Comparison of ENCODE assay signal across 1 cellular context in the genomic region with DNA sequence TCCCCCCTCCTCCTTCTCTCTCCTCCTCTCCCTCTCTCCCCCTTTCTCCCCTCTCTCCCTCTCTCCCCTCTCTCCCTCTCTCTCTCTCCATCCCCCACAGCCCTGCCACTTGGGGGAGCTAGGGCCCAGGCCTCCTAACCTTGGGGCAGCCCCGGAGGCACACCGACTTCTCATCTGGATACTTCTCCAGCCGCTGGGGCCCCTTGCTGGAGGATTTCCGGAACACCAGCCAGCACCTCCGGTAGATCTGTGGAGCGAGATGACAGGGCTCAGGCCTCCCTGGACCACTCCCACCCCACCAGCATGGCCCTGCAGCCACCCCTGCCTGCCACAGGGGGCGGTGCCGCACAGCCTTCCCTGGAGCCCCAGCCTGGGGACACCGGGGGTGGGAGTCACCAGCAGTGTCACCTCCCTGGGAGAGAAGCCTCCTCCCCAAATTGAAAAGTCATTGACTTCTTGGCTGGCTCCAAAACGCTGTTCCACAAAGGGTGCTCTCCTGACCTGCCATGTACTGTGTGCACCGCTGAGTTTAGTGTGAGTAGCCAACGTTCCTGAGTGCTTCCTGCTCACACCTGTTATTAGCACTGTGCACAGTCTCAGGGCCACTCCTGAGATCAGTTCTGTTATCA.
TF ChIP-seq lines count a peak whose summit lies in the region.

No MANE protein-coding gene starts in this region.

TF ChIP-seq in K562, 482 proteins besides CTCF, POLR2A, EP300 and RAD21 (continued from another document and continues in another):
- TF ChIP-seq, protein P1, sequence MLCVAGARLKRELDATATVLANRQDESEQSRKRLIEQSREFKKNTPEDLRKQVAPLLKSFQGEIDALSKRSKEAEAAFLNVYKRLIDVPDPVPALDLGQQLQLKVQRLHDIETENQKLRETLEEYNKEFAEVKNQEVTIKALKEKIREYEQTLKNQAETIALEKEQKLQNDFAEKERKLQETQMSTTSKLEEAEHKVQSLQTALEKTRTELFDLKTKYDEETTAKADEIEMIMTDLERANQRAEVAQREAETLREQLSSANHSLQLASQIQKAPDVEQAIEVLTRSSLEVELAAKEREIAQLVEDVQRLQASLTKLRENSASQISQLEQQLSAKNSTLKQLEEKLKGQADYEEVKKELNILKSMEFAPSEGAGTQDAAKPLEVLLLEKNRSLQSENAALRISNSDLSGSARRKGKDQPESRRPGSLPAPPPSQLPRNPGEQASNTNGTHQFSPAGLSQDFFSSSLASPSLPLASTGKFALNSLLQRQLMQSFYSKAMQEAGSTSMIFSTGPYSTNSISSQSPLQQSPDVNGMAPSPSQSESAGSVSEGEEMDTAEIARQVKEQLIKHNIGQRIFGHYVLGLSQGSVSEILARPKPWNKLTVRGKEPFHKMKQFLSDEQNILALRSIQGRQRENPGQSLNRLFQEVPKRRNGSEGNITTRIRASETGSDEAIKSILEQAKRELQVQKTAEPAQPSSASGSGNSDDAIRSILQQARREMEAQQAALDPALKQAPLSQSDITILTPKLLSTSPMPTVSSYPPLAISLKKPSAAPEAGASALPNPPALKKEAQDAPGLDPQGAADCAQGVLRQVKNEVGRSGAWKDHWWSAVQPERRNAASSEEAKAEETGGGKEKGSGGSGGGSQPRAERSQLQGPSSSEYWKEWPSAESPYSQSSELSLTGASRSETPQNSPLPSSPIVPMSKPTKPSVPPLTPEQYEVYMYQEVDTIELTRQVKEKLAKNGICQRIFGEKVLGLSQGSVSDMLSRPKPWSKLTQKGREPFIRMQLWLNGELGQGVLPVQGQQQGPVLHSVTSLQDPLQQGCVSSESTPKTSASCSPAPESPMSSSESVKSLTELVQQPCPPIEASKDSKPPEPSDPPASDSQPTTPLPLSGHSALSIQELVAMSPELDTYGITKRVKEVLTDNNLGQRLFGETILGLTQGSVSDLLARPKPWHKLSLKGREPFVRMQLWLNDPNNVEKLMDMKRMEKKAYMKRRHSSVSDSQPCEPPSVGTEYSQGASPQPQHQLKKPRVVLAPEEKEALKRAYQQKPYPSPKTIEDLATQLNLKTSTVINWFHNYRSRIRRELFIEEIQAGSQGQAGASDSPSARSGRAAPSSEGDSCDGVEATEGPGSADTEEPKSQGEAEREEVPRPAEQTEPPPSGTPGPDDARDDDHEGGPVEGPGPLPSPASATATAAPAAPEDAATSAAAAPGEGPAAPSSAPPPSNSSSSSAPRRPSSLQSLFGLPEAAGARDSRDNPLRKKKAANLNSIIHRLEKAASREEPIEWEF (CRISPR knock-in tag; IDR thresholded peaks at IDR 0.05), result no peak
- TF ChIP-seq SREBF1 (IDR thresholded peaks at IDR 0.05; ENCODE audit: borderline replicate concordance, low read depth, low read length) (no peak), CREB1 (IDR thresholded peaks at IDR 0.05) (no peak), CREB1 (CRISPR knock-in tag; IDR thresholded peaks at IDR 0.05) (peak; percentile 47; the same call in 1 of the 2 replicates), ZNF121 (CRISPR knock-in tag; conservative IDR thresholded peaks at IDR 0.05) (no peak), MAFG (tag; conservative IDR thresholded peaks at IDR 0.05) (no peak), NFE2 (IDR thresholded peaks at IDR 0.05; ENCODE audit: low read depth) (no peak; the same call in 1 of the 2 replicates), ZBTB17 (CRISPR knock-in tag; IDR thresholded peaks at IDR 0.05) (no peak), HDGF (IDR thresholded peaks at IDR 0.05) (no peak), ZNF143 (CRISPR knock-in tag; IDR thresholded peaks at IDR 0.05) (no peak), L3MBTL2 (IDR thresholded peaks at IDR 0.05) (no peak), MCM2 (IDR thresholded peaks at IDR 0.05; ENCODE audit: low read depth) (no peak), TBL1XR1 (IDR thresholded peaks at IDR 0.05; ENCODE audit: low read length in 2 of 2) (no peak), FOXM1 (IDR thresholded peaks at IDR 0.05; ENCODE audit: low read depth) (no peak), FOXM1 (CRISPR knock-in tag; IDR thresholded peaks at IDR 0.05; ENCODE audit: low read depth) (no peak)
- TF ChIP-seq, protein P2, sequence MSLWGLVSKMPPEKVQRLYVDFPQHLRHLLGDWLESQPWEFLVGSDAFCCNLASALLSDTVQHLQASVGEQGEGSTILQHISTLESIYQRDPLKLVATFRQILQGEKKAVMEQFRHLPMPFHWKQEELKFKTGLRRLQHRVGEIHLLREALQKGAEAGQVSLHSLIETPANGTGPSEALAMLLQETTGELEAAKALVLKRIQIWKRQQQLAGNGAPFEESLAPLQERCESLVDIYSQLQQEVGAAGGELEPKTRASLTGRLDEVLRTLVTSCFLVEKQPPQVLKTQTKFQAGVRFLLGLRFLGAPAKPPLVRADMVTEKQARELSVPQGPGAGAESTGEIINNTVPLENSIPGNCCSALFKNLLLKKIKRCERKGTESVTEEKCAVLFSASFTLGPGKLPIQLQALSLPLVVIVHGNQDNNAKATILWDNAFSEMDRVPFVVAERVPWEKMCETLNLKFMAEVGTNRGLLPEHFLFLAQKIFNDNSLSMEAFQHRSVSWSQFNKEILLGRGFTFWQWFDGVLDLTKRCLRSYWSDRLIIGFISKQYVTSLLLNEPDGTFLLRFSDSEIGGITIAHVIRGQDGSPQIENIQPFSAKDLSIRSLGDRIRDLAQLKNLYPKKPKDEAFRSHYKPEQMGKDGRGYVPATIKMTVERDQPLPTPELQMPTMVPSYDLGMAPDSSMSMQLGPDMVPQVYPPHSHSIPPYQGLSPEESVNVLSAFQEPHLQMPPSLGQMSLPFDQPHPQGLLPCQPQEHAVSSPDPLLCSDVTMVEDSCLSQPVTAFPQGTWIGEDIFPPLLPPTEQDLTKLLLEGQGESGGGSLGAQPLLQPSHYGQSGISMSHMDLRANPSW (CRISPR knock-in tag; IDR thresholded peaks at IDR 0.05), result no peak
- TF ChIP-seq, protein P3, sequence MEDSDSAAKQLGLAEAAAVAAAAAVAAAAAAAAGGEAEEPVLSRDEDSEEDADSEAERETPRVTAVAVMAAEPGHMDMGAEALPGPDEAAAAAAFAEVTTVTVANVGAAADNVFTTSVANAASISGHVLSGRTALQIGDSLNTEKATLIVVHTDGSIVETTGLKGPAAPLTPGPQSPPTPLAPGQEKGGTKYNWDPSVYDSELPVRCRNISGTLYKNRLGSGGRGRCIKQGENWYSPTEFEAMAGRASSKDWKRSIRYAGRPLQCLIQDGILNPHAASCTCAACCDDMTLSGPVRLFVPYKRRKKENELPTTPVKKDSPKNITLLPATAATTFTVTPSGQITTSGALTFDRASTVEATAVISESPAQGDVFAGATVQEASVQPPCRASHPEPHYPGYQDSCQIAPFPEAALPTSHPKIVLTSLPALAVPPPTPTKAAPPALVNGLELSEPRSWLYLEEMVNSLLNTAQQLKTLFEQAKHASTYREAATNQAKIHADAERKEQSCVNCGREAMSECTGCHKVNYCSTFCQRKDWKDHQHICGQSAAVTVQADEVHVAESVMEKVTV (CRISPR knock-in tag; IDR thresholded peaks at IDR 0.05), result 0 out of 2 replicates have a peak, but pooled peaks have one; percentile 13
- TF ChIP-seq, protein P4, sequence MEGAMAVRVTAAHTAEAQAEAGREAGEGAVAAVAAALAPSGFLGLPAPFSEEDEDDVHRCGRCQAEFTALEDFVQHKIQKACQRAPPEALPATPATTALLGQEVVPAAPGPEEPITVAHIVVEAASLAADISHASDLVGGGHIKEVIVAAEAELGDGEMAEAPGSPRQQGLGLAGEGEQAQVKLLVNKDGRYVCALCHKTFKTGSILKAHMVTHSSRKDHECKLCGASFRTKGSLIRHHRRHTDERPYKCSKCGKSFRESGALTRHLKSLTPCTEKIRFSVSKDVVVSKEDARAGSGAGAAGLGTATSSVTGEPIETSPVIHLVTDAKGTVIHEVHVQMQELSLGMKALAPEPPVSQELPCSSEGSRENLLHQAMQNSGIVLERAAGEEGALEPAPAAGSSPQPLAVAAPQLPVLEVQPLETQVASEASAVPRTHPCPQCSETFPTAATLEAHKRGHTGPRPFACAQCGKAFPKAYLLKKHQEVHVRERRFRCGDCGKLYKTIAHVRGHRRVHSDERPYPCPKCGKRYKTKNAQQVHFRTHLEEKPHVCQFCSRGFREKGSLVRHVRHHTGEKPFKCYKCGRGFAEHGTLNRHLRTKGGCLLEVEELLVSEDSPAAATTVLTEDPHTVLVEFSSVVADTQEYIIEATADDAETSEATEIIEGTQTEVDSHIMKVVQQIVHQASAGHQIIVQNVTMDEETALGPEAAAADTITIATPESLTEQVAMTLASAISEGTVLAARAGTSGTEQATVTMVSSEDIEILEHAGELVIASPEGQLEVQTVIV (CRISPR knock-in tag; IDR thresholded peaks at IDR 0.05; ENCODE audit: borderline replicate concordance), result no peak
- TF ChIP-seq, protein P5, sequence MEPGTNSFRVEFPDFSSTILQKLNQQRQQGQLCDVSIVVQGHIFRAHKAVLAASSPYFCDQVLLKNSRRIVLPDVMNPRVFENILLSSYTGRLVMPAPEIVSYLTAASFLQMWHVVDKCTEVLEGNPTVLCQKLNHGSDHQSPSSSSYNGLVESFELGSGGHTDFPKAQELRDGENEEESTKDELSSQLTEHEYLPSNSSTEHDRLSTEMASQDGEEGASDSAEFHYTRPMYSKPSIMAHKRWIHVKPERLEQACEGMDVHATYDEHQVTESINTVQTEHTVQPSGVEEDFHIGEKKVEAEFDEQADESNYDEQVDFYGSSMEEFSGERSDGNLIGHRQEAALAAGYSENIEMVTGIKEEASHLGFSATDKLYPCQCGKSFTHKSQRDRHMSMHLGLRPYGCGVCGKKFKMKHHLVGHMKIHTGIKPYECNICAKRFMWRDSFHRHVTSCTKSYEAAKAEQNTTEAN (CRISPR knock-in tag; IDR thresholded peaks at IDR 0.05), result no peak
- TF ChIP-seq, protein P6, sequence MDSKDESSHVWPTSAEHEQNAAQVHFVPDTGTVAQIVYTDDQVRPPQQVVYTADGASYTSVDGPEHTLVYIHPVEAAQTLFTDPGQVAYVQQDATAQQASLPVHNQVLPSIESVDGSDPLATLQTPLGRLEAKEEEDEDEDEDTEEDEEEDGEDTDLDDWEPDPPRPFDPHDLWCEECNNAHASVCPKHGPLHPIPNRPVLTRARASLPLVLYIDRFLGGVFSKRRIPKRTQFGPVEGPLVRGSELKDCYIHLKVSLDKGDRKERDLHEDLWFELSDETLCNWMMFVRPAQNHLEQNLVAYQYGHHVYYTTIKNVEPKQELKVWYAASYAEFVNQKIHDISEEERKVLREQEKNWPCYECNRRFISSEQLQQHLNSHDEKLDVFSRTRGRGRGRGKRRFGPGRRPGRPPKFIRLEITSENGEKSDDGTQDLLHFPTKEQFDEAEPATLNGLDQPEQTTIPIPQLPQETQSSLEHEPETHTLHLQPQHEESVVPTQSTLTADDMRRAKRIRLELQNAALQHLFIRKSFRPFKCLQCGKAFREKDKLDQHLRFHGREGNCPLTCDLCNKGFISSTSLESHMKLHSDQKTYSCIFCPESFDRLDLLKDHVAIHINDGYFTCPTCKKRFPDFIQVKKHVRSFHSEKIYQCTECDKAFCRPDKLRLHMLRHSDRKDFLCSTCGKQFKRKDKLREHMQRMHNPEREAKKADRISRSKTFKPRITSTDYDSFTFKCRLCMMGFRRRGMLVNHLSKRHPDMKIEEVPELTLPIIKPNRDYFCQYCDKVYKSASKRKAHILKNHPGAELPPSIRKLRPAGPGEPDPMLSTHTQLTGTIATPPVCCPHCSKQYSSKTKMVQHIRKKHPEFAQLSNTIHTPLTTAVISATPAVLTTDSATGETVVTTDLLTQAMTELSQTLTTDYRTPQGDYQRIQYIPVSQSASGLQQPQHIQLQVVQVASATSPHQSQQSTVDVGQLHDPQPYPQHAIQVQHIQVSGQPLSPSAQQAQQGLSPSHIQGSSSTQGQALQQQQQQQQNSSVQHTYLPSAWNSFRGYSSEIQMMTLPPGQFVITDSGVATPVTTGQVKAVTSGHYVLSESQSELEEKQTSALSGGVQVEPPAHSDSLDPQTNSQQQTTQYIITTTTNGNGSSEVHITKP (IDR thresholded peaks at IDR 0.05; ENCODE audit: partially characterized antibody), result no peak
- TF ChIP-seq, protein P7, sequence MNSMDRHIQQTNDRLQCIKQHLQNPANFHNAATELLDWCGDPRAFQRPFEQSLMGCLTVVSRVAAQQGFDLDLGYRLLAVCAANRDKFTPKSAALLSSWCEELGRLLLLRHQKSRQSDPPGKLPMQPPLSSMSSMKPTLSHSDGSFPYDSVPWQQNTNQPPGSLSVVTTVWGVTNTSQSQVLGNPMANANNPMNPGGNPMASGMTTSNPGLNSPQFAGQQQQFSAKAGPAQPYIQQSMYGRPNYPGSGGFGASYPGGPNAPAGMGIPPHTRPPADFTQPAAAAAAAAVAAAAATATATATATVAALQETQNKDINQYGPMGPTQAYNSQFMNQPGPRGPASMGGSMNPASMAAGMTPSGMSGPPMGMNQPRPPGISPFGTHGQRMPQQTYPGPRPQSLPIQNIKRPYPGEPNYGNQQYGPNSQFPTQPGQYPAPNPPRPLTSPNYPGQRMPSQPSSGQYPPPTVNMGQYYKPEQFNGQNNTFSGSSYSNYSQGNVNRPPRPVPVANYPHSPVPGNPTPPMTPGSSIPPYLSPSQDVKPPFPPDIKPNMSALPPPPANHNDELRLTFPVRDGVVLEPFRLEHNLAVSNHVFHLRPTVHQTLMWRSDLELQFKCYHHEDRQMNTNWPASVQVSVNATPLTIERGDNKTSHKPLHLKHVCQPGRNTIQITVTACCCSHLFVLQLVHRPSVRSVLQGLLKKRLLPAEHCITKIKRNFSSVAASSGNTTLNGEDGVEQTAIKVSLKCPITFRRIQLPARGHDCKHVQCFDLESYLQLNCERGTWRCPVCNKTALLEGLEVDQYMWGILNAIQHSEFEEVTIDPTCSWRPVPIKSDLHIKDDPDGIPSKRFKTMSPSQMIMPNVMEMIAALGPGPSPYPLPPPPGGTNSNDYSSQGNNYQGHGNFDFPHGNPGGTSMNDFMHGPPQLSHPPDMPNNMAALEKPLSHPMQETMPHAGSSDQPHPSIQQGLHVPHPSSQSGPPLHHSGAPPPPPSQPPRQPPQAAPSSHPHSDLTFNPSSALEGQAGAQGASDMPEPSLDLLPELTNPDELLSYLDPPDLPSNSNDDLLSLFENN (IDR thresholded peaks at IDR 0.05; ENCODE audit: low read depth in 2 of 2, low read length in 2 of 2), result 0 out of 4 replicates have a peak, but pooled peaks of 1 of the 2 experiments have one; percentile 29
- TF ChIP-seq, protein P8, sequence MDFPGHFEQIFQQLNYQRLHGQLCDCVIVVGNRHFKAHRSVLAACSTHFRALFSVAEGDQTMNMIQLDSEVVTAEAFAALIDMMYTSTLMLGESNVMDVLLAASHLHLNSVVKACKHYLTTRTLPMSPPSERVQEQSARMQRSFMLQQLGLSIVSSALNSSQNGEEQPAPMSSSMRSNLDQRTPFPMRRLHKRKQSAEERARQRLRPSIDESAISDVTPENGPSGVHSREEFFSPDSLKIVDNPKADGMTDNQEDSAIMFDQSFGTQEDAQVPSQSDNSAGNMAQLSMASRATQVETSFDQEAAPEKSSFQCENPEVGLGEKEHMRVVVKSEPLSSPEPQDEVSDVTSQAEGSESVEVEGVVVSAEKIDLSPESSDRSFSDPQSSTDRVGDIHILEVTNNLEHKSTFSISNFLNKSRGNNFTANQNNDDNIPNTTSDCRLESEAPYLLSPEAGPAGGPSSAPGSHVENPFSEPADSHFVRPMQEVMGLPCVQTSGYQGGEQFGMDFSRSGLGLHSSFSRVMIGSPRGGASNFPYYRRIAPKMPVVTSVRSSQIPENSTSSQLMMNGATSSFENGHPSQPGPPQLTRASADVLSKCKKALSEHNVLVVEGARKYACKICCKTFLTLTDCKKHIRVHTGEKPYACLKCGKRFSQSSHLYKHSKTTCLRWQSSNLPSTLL (IDR thresholded peaks at IDR 0.05), result no peak
